In genomic region chr2:128390991-128391630, GRCh38 we compare ENCODE assay signal across 1 cellular context.
TF ChIP-seq lines count a peak whose summit lies in the region.

No MANE protein-coding gene starts in this region.

TF ChIP-seq in IMR-90, 13 proteins besides CTCF, POLR2A, EP300 and RAD21 (continued from another document):
- no peak for TF ChIP-seq MAFK (IDR thresholded peaks at IDR 0.05; ENCODE audit: low read depth, low read length)
- TF ChIP-seq BHLHE40 (IDR thresholded peaks at IDR 0.05; ENCODE audit: low read depth, low read length) = no peak
- TF ChIP-seq CEBPB (IDR thresholded peaks at IDR 0.05; ENCODE audit: low read depth, low read length) = no peak
- no peak for TF ChIP-seq MAZ (IDR thresholded peaks at IDR 0.05; ENCODE audit: borderline replicate concordance, low read depth, low read length)
- no peak for TF ChIP-seq MXI1 (IDR thresholded peaks at IDR 0.05; ENCODE audit: borderline replicate concordance, low read depth, low read length)
- no peak for TF ChIP-seq RFX5 (IDR thresholded peaks at IDR 0.05; ENCODE audit: low read depth, low read length)
